18 cellular contexts compared by ENCODE assay signal in the genomic region with DNA sequence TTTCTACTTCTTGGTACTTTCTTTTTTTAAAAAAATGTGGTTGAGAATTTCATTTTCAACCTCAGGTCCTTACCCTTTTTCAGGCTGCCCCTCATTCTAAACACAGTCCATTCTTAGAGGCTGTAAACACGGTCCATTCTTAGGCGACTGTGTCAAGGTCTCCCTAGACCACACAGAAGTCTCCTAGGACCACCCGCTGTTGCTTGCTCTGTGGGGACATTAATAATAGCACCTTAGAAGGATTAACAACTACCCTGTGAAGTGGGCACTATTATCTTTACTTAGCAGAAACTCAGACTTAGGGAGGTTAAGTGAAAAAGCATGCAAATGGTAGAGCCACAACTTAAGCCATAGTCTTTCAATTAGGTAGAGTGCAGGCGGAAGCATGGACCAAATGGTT.
A peak's percentile ranks its signal among the peaks of the same experiment; 100 is the strongest.
DNase-seq lines count a peak whose midpoint lies in the region; ATAC-seq and TF ChIP-seq lines count a peak whose summit lies in the region.
"Had no signal": no experiment of that assay in that cellular context is flagged by ENCODE, and none has a peak within 500 bp of the region (broad histone marks: within the 10 kb centered on the region; RNA-seq: fewer than 3 reads in every experiment).

No MANE protein-coding gene starts in this region.

- H3K27me3 ChIP-seq in SK-N-SH (ENCODE audit: insufficient read depth) (no peaks in the 10 kb centered on the region), IMR-90 (ENCODE audit: control insufficient read depth, insufficient read depth, low read length) (no peaks in the 10 kb centered on the region), endodermal cell (ENCODE audit: control insufficient read depth, insufficient read depth, low read length, poor library complexity, severe bottlenecking) (no peaks in the 10 kb centered on the region), smooth muscle cell (ENCODE audit: low read depth) (no peaks in the 10 kb centered on the region), thyroid gland (no peaks in the 10 kb centered on the region)
- H3K27me3 ChIP-seq: heart left ventricle, suprapubic skin had no signal

- H3K4me3 ChIP-seq in SK-N-SH (ENCODE audit: low read depth in 2 of 2, low read length in 1 of 2), result no peak overlapping the region
- no peak overlapping the region for H3K4me3 ChIP-seq in IMR-90 (ENCODE audit: insufficient read depth, low read depth, low read length)
- H3K4me3 ChIP-seq in endodermal cell (ENCODE audit: low read length), result peak overlapping the region; percentile 5
- H3K4me3 ChIP-seq in smooth muscle cell, result no peak overlapping the region
- no peak overlapping the region for H3K4me3 ChIP-seq in thyroid gland (replicated peaks in 1 of 3)
- H3K4me3 ChIP-seq: heart left ventricle, skin epidermis, suprapubic skin had no signal

- H4K91ac ChIP-seq in IMR-90 (ENCODE audit: insufficient read depth, low read depth, low read length), result no peak overlapping the region

- in situ Hi-C loops in IMR-90 (cut with MboI; ENCODE audit: low sequenced_read_pairs), result no loop called here

- H3K4me1 Mint-ChIP-seq in endodermal cell, result peaks cover 54% of the 10 kb centered on the region

- H3K27ac ChIP-seq in SK-N-SH (ENCODE audit: low read depth in 2 of 2, low read length in 1 of 2) (no peak overlapping the region), IMR-90 (ENCODE audit: insufficient read depth, low read length) (no peak overlapping the region; the same call in 1 of the 2 replicates), endodermal cell (ENCODE audit: low read depth, low read length) (no peak overlapping the region), smooth muscle cell (ENCODE audit: low read depth) (peak overlapping the region; percentile 93), thyroid gland (no peak overlapping the region)
- H3K27ac ChIP-seq: 22Rv1, KMS-11 had no signal

- no peak overlapping the region for H4K5ac ChIP-seq in IMR-90 (ENCODE audit: low read depth, low read length)

- DNase-seq in SK-N-SH (no peak), IMR-90 (no peak), endodermal cell (peak; percentile 63), smooth muscle cell (lab: John Stamatoyannopoulos, UW; ENCODE audit: unreplicated experiment) (no peak), thyroid gland (no peak), GM20000 (ENCODE audit: low spot score) (no peak)
- DNase-seq: activated naive CD4-positive, alpha-beta T cell treated with anti-CD3 and anti-CD28 coated beads for 36 hours; erythroblast; heart left ventricle; left colon; NCI-H187; NCI-H526 treated with DMSO at 0.1 percent for 48 hours had no signal

- no peak for ATAC-seq in SK-N-SH treated with all-trans-retinoic acid at 6 μM for 48 hours
- no peak for ATAC-seq in IMR-90 (ENCODE audit: low read depth)
- ATAC-seq in GM19397 (IDR thresholded peaks at IDR 0.05; ENCODE audit: unreplicated experiment), result no peak
- ATAC-seq: left colon had no signal

- peaks cover 0 to 73% of the 10 kb centered on the region in 2 experiments; a peak in 2 of 4 replicates for H3K79me1 ChIP-seq in IMR-90 (ENCODE audit: low read depth in 1 of 2, low read length in 2 of 2)

- no peak for TF ChIP-seq EP300 in SK-N-SH (IDR thresholded peaks at IDR 0.05; ENCODE audit: borderline replicate concordance in 1 of 2, low read depth in 1 of 2, low read length in 1 of 2)

- H2AFZ ChIP-seq in SK-N-SH (ENCODE audit: low read depth), result no peak overlapping the region
- no peak overlapping the region for H2AFZ ChIP-seq in IMR-90 (replicated peaks; ENCODE audit: low read length, poor library complexity)
- no peak overlapping the region for H2AFZ ChIP-seq in smooth muscle cell (ENCODE audit: low read depth)

- H3K4me3 Mint-ChIP-seq in endodermal cell, result no peak overlapping the region
- H3K4me3 Mint-ChIP-seq: activated naive CD4-positive, alpha-beta T cell treated with anti-CD3 and anti-CD28 coated beads for 36 hours had no signal

- H3K9me2 ChIP-seq in SK-N-SH, result no peaks in the 10 kb centered on the region

- H3K18ac ChIP-seq in IMR-90 (ENCODE audit: low read depth, low read length), result 0 out of 2 replicates have a peak overlapping the region, but pooled peaks have one; percentile 17

- intact Hi-C loops in IMR-90 (cut with micrococcal nuclease) (loop anchor here (10.0 kb wide), 2 partner anchors 183 to 297 kb away; no protein-coding TSS in a partner anchor), thyroid gland (cut with DNase I) (loop anchor here (10.0 kb wide), 1 partner anchor 67 kb away; no protein-coding TSS in a partner anchor)

- CTCF ChIA-PET in SK-N-SH (lab: Yijun Ruan, JAX) (no interaction called here), IMR-90 (lab: Yijun Ruan, JAX) (no interaction called here)

- peaks cover 24% of the 10 kb centered on the region for H3K27me3 Mint-ChIP-seq in endodermal cell (ENCODE audit: insufficient read depth)

- H4K8ac ChIP-seq in IMR-90 (ENCODE audit: low read depth in 2 of 2, low read length in 2 of 2), result peak overlapping the region in 1 of 2 experiments; percentile 18; a peak in 1 of 4 replicates

- TF ChIP-seq RAD21 in SK-N-SH (IDR thresholded peaks at IDR 0.05; ENCODE audit: low read length) (no peak), IMR-90 (IDR thresholded peaks at IDR 0.05; ENCODE audit: low read length) (no peak)

- no peak overlapping the region for H2BK20ac ChIP-seq in IMR-90 (ENCODE audit: low read depth, low read length)

- no peaks in the 10 kb centered on the region for H3K9me3 Mint-ChIP-seq in endodermal cell
- H3K9me3 Mint-ChIP-seq: activated naive CD4-positive, alpha-beta T cell treated with anti-CD3 and anti-CD28 coated beads for 36 hours had no signal

- H2BK15ac ChIP-seq in IMR-90 (ENCODE audit: low read depth, low read length), result no peak overlapping the region

- H2BK120ac ChIP-seq in IMR-90 (ENCODE audit: low read depth, low read length), result no peak overlapping the region

- BruUV-seq in IMR-90 (replicated peaks; lab: Mats Ljungman, UMichigan), result no TSS peak

- peaks cover 14% of the 10 kb centered on the region for H3K9me1 ChIP-seq in IMR-90 (ENCODE audit: insufficient read depth, low read length)

- H3K79me2 ChIP-seq in SK-N-SH (ENCODE audit: insufficient read depth) (peaks cover 100% of the 10 kb centered on the region), smooth muscle cell (ENCODE audit: low read depth) (peaks cover 98% of the 10 kb centered on the region)

- peak overlapping the region; percentile 35; the same call in 1 of the 2 replicates for H2AK5ac ChIP-seq in IMR-90 (ENCODE audit: low read depth, low read length)

- TF ChIP-seq CTCF in SK-N-SH (IDR thresholded peaks at IDR 0.05) (no peak), IMR-90 (conservative IDR thresholded peaks at IDR 0.05; ENCODE audit: low read depth, low read length) (no peak), endodermal cell (conservative IDR thresholded peaks at IDR 0.05) (no peak), smooth muscle cell (IDR thresholded peaks at IDR 0.05; ENCODE audit: borderline replicate concordance, insufficient read depth, poor library complexity, severe bottlenecking) (no peak), thyroid gland (IDR thresholded peaks at IDR 0.05) (no peak), GM20000 (IDR thresholded peaks at IDR 0.05; ENCODE audit: extremely low read depth, missing control alignments) (no peak)

- H3K23ac ChIP-seq in IMR-90 (ENCODE audit: low read depth, low read length), result peak overlapping the region; percentile 10; the same call in 1 of the 2 replicates

- H3K56ac ChIP-seq in IMR-90 (ENCODE audit: extremely low read depth, insufficient read depth, low read length), result no peak overlapping the region

- no peak for TF ChIP-seq POLR2A in IMR-90 (IDR thresholded peaks at IDR 0.05; ENCODE audit: low read depth, low read length)
- no peak for TF ChIP-seq POLR2A in thyroid gland (IDR thresholded peaks at IDR 0.05)

- no peak overlapping the region for H3K27ac Mint-ChIP-seq in endodermal cell
- H3K27ac Mint-ChIP-seq: activated naive CD4-positive, alpha-beta T cell treated with anti-CD3 and anti-CD28 coated beads for 36 hours had no signal

- H3K14ac ChIP-seq in IMR-90 (replicated peaks; ENCODE audit: low read depth, low read length), result peak overlapping the region; percentile 53; the same call in 1 of the 2 replicates

- peak overlapping the region; percentile 24 for H2BK5ac ChIP-seq in IMR-90 (ENCODE audit: low read depth, low read length, poor library complexity, severe bottlenecking)

- H2AK9ac ChIP-seq in IMR-90 (replicated peaks; ENCODE audit: low read depth, low read length, poor library complexity), result no peak overlapping the region

- H3F3A ChIP-seq in SK-N-SH (replicated peaks; ENCODE audit: insufficient read depth) (peaks cover 13% of the 10 kb centered on the region), smooth muscle cell (ENCODE audit: low read depth) (peaks cover 20% of the 10 kb centered on the region)

- H3K9me3 ChIP-seq in SK-N-SH (no peaks in the 10 kb centered on the region), IMR-90 (ENCODE audit: control insufficient read depth, insufficient read depth, low read length) (no peaks in the 10 kb centered on the region), endodermal cell (ENCODE audit: control insufficient read depth, low read length) (no peaks in the 10 kb centered on the region), smooth muscle cell (replicated peaks; ENCODE audit: low read depth) (no peaks in the 10 kb centered on the region), thyroid gland (no peaks in the 10 kb centered on the region)
- H3K9me3 ChIP-seq: heart left ventricle, suprapubic skin had no signal

- POLR2A ChIA-PET in SK-N-SH (lab: Yijun Ruan, JAX) (no interaction called here), IMR-90 (lab: Charles Lee; ENCODE audit: unreplicated experiment) (no interaction called here)

- H3K9ac ChIP-seq in SK-N-SH (no peak overlapping the region), IMR-90 (ENCODE audit: low read depth, low read length) (no peak overlapping the region), endodermal cell (ENCODE audit: extremely low read depth, low read length, poor library complexity, severe bottlenecking) (no peak overlapping the region), smooth muscle cell (ENCODE audit: low read depth) (no peak overlapping the region)
- H3K9ac ChIP-seq: KMS-11 had no signal

- dilution Hi-C loops in IMR-90 (cut with HindIII; ENCODE audit: low sequenced_read_pairs, unreplicated experiment), result no loop called here

- H3K36me3 ChIP-seq in SK-N-SH (replicated peaks in 1 of 2; ENCODE audit: control insufficient read depth in 1 of 2, insufficient read depth in 2 of 2, low read length in 1 of 2) (peaks cover 0 to 18% of the 10 kb centered on the region in 2 experiments), IMR-90 (ENCODE audit: control insufficient read depth, insufficient read depth, low read length) (peaks cover 3% of the 10 kb centered on the region; the same call in 1 of the 2 replicates), endodermal cell (ENCODE audit: control insufficient read depth, insufficient read depth, low read length) (no peaks in the 10 kb centered on the region), smooth muscle cell (ENCODE audit: low read depth) (no peaks in the 10 kb centered on the region), thyroid gland (no peaks in the 10 kb centered on the region)
- H3K36me3 ChIP-seq: suprapubic skin had no signal

- H3K4me2 ChIP-seq in SK-N-SH (peak overlapping the region; percentile 32; the same call in 1 of the 2 replicates), IMR-90 (ENCODE audit: low read depth, low read length) (peak overlapping the region; percentile 6; the same call in 1 of the 2 replicates), smooth muscle cell (no peak overlapping the region)
- H3K4me2 ChIP-seq: KMS-11 had no signal

- 0 out of 2 replicates have a peak overlapping the region, but pooled peaks have one; percentile 10 for H3K4ac ChIP-seq in IMR-90 (ENCODE audit: low read depth, low read length)

- H3K4me1 ChIP-seq in SK-N-SH (ENCODE audit: control insufficient read depth in 1 of 2, insufficient read depth in 2 of 2, low read depth in 1 of 2, low read length in 1 of 2), result peaks cover 13 to 75% of the 10 kb centered on the region in 2 experiments
- peaks cover 30% of the 10 kb centered on the region for H3K4me1 ChIP-seq in IMR-90 (ENCODE audit: control insufficient read depth, insufficient read depth, low read length)
- H3K4me1 ChIP-seq in endodermal cell (ENCODE audit: control insufficient read depth, insufficient read depth, low read length), result peaks cover 19% of the 10 kb centered on the region
- peaks cover 82% of the 10 kb centered on the region for H3K4me1 ChIP-seq in smooth muscle cell (ENCODE audit: low read depth)
- peaks cover 26 to 46% of the 10 kb centered on the region in 2 donors for H3K4me1 ChIP-seq in thyroid gland

- 98% methylated on average over 4 of the region's 4 CpGs for WGBS in SK-N-SH (ENCODE audit: low lambda C conversion rate)
- WGBS in IMR-90 (ENCODE audit: extremely low coverage in 2 of 2, insufficient read length in 1 of 2), 2 experiments, result 100% methylated on average over 1 of the region's 4 CpGs; no CpG with 5 or more reads in 1 of the 2 experiments
- 30 to 89% methylated on average over 1 to 4 of the region's 4 CpGs for WGBS in endodermal cell (ENCODE audit: insufficient coverage in 1 of 2, insufficient read length in 1 of 2), 2 experiments
- WGBS in smooth muscle cell (ENCODE audit: low lambda C conversion rate), result 69% methylated on average over 4 of the region's 4 CpGs
- WGBS in thyroid gland, 2 donors, result 92 to 95% methylated on average over 4 of the region's 4 CpGs

- H4K20me1 ChIP-seq in SK-N-SH (ENCODE audit: insufficient read depth) (peaks cover 86% of the 10 kb centered on the region), IMR-90 (ENCODE audit: insufficient read depth, low read length) (peaks cover 88% of the 10 kb centered on the region), smooth muscle cell (ENCODE audit: low read depth) (peaks cover 100% of the 10 kb centered on the region)

- H3K36me3 Mint-ChIP-seq in endodermal cell (ENCODE audit: low read depth), result no peaks in the 10 kb centered on the region
